20 cellular contexts compared by ENCODE assay signal in the genomic region with DNA sequence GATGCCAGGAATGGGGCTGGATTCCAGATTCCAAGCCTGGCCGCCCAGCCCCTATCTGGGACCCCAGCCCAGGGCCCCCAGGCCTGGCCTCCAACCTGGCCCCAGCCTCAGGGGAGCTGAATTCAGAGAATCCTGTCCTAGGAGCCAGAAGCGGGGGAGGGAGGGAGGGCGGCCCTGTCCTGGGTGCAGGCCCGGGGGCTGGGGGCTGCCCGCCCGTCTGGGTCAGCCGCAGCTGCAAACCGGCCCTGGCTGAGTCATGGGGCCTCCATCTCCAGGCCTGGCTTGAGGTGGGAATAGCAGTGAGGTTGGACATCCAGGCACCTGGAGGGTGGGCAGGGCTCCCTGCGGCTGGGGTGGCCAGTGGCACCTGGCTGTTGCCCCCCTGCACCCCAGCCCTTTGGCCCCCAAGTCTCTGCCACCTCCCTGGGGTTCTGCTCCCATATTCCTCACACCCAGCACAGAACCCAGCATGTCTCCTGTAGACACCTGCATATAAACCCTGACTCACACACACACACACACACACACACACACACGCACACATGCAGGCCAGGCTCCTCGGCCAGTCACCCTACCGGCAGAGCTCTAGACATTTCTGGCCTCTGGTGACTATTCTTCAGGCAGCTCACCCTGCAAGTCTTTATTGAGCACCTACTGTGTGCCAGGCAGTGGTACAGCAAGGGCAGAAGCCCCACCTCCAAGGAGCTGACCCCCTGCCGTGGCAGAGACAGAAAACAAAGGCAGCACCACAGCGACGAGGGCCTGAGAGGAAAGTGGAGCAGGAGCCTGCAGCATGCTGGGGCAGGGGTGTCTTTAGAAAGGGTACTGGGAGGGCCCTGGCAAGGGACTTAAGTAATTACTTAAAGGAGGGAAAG. TPM values are rescaled to one million over a fixed set of nuclear protein-coding genes. Genes with fewer than 3 reads are reported as not detected.
A peak's percentile ranks its signal among the peaks of the same experiment; 100 is the strongest.
DNase-seq lines count a peak whose midpoint lies in the region; ATAC-seq, FAIRE-seq and TF ChIP-seq lines count a peak whose summit lies in the region.
"Had no signal": no experiment of that assay in that cellular context is flagged by ENCODE, and none has a peak within 500 bp of the region (broad histone marks: within the 10 kb centered on the region; RNA-seq: fewer than 3 reads in every experiment).

No MANE protein-coding gene starts in this region.

- no peaks in the 10 kb centered on the region for H3K27me3 ChIP-seq in right cardiac atrium (ENCODE audit: control insufficient read depth, insufficient read depth)
- H3K27me3 ChIP-seq in right atrium auricular region = no peaks in the 10 kb centered on the region
- H3K27me3 ChIP-seq in kidney epithelial cell (ENCODE audit: control insufficient read depth, insufficient read depth, low read length) = peaks cover 25% of the 10 kb centered on the region
- no peaks in the 10 kb centered on the region for H3K27me3 ChIP-seq in small intestine (ENCODE audit: control insufficient read depth in 2 of 2, insufficient read depth in 2 of 2, low read length in 2 of 2)
- no peaks in the 10 kb centered on the region for H3K27me3 ChIP-seq in HAP-1 (ENCODE audit: low read depth)
- no peaks in the 10 kb centered on the region for H3K27me3 ChIP-seq in lower lobe of right lung (ENCODE audit: low read depth)
- H3K27me3 ChIP-seq: tibial artery had no signal

- DNase-seq in right cardiac atrium = peak in 2 of 3 donors; percentile 40 to 41
- DNase-seq in right atrium auricular region (ENCODE audit: low spot score) = no peak
- peak; percentile 31 for DNase-seq in astrocyte of the cerebellum (ENCODE audit: low read depth)
- peak; percentile 19 for DNase-seq in kidney epithelial cell (ENCODE audit: low read depth)
- no peak for DNase-seq in small intestine
- no peak for DNase-seq in HAP-1 (ENCODE audit: low spot score in 2 of 2)
- no peak for DNase-seq in lower lobe of right lung
- no peak for DNase-seq in SK-N-DZ (ENCODE audit: low spot score)
- DNase-seq: activated CD4-positive, alpha-beta T cell treated with anti-CD3 and anti-CD28 coated beads, Interleukin-2, amount 10 ng/mL, durations not matched to agents 7 days and 5 days; activated naive CD4-positive, alpha-beta T cell treated with anti-CD3 and anti-CD28 coated beads, Interleukin-2, amount 10 ng/mL, durations not matched to agents 7 days and 5 days; DMS79; NCI-H1436; NCI-H345; SJCRH30; T1000; tibial artery had no signal

- TF ChIP-seq CTCF in right atrium auricular region (IDR thresholded peaks at IDR 0.05) = no peak
- TF ChIP-seq CTCF in astrocyte of the cerebellum (IDR thresholded peaks at IDR 0.05; ENCODE audit: low read depth, low read length, missing control alignments) = peak; percentile 14
- no peak for TF ChIP-seq CTCF in kidney epithelial cell (IDR thresholded peaks at IDR 0.05; ENCODE audit: insufficient read depth, low read length, poor library complexity, severe bottlenecking)
- no peak for TF ChIP-seq CTCF in lower lobe of right lung (IDR thresholded peaks at IDR 0.05)

- no peaks in the 10 kb centered on the region for H3K36me3 ChIP-seq in right atrium auricular region
- H3K36me3 ChIP-seq in kidney epithelial cell (ENCODE audit: control insufficient read depth, insufficient read depth, low read length) = no peaks in the 10 kb centered on the region
- H3K36me3 ChIP-seq in small intestine (ENCODE audit: control insufficient read depth in 2 of 2, insufficient read depth in 2 of 2, low read length in 2 of 2) = no peaks in the 10 kb centered on the region
- H3K36me3 ChIP-seq in HAP-1 (replicated peaks) = no peaks in the 10 kb centered on the region
- no peaks in the 10 kb centered on the region for H3K36me3 ChIP-seq in lower lobe of right lung
- H3K36me3 ChIP-seq: SJCRH30, tibial artery had no signal

- H3K4me3 ChIP-seq in right cardiac atrium (ENCODE audit: low read length) = no peak overlapping the region
- H3K4me3 ChIP-seq in right atrium auricular region = no peak overlapping the region
- no peak overlapping the region for H3K4me3 ChIP-seq in astrocyte of the cerebellum (ENCODE audit: low read depth, low read length)
- H3K4me3 ChIP-seq in kidney epithelial cell (ENCODE audit: low read depth, low read length) = no peak overlapping the region
- no peak overlapping the region for H3K4me3 ChIP-seq in small intestine (ENCODE audit: low read depth in 1 of 2, low read length in 2 of 2)
- H3K4me3 ChIP-seq in HAP-1 = no peak overlapping the region
- no peak overlapping the region for H3K4me3 ChIP-seq in lower lobe of right lung
- H3K4me3 ChIP-seq: SJCRH30, tibial artery had no signal

- no peak overlapping the region for H3K27ac ChIP-seq in right cardiac atrium (ENCODE audit: low read length)
- peak overlapping the region in 1 of 2 donors; percentile 38 for H3K27ac ChIP-seq in right atrium auricular region
- H3K27ac ChIP-seq in small intestine (ENCODE audit: low read depth in 1 of 2, low read length in 1 of 2) = no peak overlapping the region
- no peak overlapping the region for H3K27ac ChIP-seq in lower lobe of right lung
- H3K27ac ChIP-seq: HL-60, parathyroid adenoma, SJCRH30, tibial artery had no signal

- H3K4me1 ChIP-seq in right cardiac atrium (ENCODE audit: control insufficient read depth, insufficient read depth, low read length) (peaks cover 6% of the 10 kb centered on the region), right atrium auricular region (peaks cover 0 to 39% of the 10 kb centered on the region in 2 donors), small intestine (ENCODE audit: control insufficient read depth in 2 of 2, insufficient read depth in 1 of 2, low read depth in 1 of 2, low read length in 1 of 2) (no peaks in the 10 kb centered on the region), HAP-1 (no peaks in the 10 kb centered on the region), lower lobe of right lung (peaks cover 20% of the 10 kb centered on the region)
- H3K4me1 ChIP-seq: SJCRH30 had no signal

- intact Hi-C loops in right cardiac atrium (cut with DNase I) = no loop called here
- intact Hi-C loops in lower lobe of right lung (cut with DNase I) = no loop called here

- no peaks in the 10 kb centered on the region for H3K9me3 ChIP-seq in right cardiac atrium (ENCODE audit: control insufficient read depth, low read length)
- no peaks in the 10 kb centered on the region for H3K9me3 ChIP-seq in right atrium auricular region
- no peaks in the 10 kb centered on the region for H3K9me3 ChIP-seq in small intestine (ENCODE audit: control insufficient read depth, low read depth)
- no peaks in the 10 kb centered on the region for H3K9me3 ChIP-seq in HAP-1
- no peaks in the 10 kb centered on the region for H3K9me3 ChIP-seq in lower lobe of right lung
- H3K9me3 ChIP-seq: SJCRH30 had no signal

- in situ Hi-C loops in astrocyte of the cerebellum (cut with HindIII; ENCODE audit: low sequenced_read_pairs) = no loop called here
- in situ Hi-C loops in HAP-1 (cut with MboI; ENCODE audit: low sequenced_read_pairs) = no loop called here

- 80% methylated on average over 15 of the region's 15 CpGs for WGBS in right cardiac atrium
- 83 to 91% (median 84%) methylated on average over 12 to 15 of the region's 15 CpGs for WGBS in small intestine, 3 donors

- FAIRE-seq in small intestine (lab: Jason Lieb, UNC) = no peak

- no peak for ATAC-seq in right cardiac atrium
- ATAC-seq in lower lobe of right lung = no peak
- ATAC-seq: left lobe of liver; stimulated activated memory B cell treated with anti-CD40 and anti-IgM and Interleukin-4, amounts not matched to agents 10 μg/mL and 1 μg/mL and 100 μg/mL, for 72 hours had no signal

RNA-seq across cellular contexts. Expression of a gene that starts 50.4 kb away (rescaled TPM):
- total RNA-seq in right cardiac atrium = 10 to 100 TPM; 16.1 to 26.3 (median 21.4) TPM
- 27.6 TPM for polyA plus RNA-seq in right cardiac atrium
- total RNA-seq in right atrium auricular region = 10 to 100 TPM; 17.2 to 28.7 TPM
- total RNA-seq in kidney epithelial cell = 34.8 and 37.1 TPM in 2 replicates
- polyA plus RNA-seq in small intestine = 10 to 100 TPM in 1 of 3 donors, 1 to 10 TPM in 2; 4.0 to 29.7 (median 5.7) TPM
- total RNA-seq in lower lobe of right lung = 39.5 TPM
- 7.0 and 7.8 TPM in 2 replicates for polyA plus RNA-seq in SK-N-DZ (2014; cell fraction: cytosol; rRNA removed)
- 5.4 and 5.8 TPM in 2 replicates for polyA plus RNA-seq in SK-N-DZ (2014; cell fraction: nucleus; rRNA removed)
- total RNA-seq: SJCRH30 had no signal

Comparison
In these comparisons a context has a peak if more than half of its experiments do, and no peak if none do; other contexts are left out.
1. DNase-seq: peak in right cardiac atrium (2 of 3), astrocyte of the cerebellum (single experiment) and kidney epithelial cell (single experiment); none in right atrium auricular region (single experiment), small intestine (single experiment), HAP-1 (0 of 2), lower lobe of right lung (single experiment) and SK-N-DZ (single experiment).